ENCODE assay signal across 20 cellular contexts in genomic region chr1:58190614-58191013, GRCh38.
"Had no signal": no experiment of that assay in that cellular context is flagged by ENCODE, and none has a peak within 500 bp of the region (broad histone marks: within the 10 kb centered on the region; RNA-seq: fewer than 3 reads in every experiment).

No MANE protein-coding gene starts in this region.

- H3K4me3 ChIP-seq: prostate gland, right lobe of liver, upper lobe of left lung had no signal

- H3K9me3 ChIP-seq: prostate gland, right lobe of liver, upper lobe of left lung had no signal

- H3K27ac ChIP-seq: prostate gland, right lobe of liver, upper lobe of left lung had no signal

- H3K36me3 ChIP-seq: prostate gland, right lobe of liver, upper lobe of left lung had no signal

- H3K27me3 ChIP-seq: right lobe of liver, upper lobe of left lung had no signal

- DNase-seq: activated CD4-positive, alpha-beta T cell treated with anti-CD3 and anti-CD28 coated beads, Interleukin-2, amount 10 ng/mL, durations not matched to agents 24 days and 14 days; activated CD4-positive, CD25-positive, alpha-beta regulatory T cell; activated CD8-positive, alpha-beta T cell treated with anti-CD3 and anti-CD28 coated beads for 36 hours; activated naive CD4-positive, alpha-beta T cell; activated naive CD8-positive, alpha-beta T cell treated with anti-CD3 and anti-CD28 coated beads for 36 hours; activated T-cell treated with anti-CD3 and anti-CD28 coated beads, Interleukin-2, amount 50 U/mL, for 1 hour; amniotic stem cell; caudate nucleus; effector memory CD8-positive, alpha-beta T cell; foreskin fibroblast; right lobe of liver; small intestine; stimulated activated CD4-positive, alpha-beta T cell treated with anti-CD3 and anti-CD28 coated beads, Interleukin-15, amount 100 ng/mL, for 24 hours; stimulated activated CD4-positive, alpha-beta T cell treated with anti-CD3 and anti-CD28 coated beads, Interleukin-4, amount 100 ng/mL, for 1 hour; stimulated activated naive CD8-positive, alpha-beta T cell treated with anti-CD3 and anti-CD28 coated beads, Interleukin-15, amount 100 ng/mL, for 72 hours; T1000; upper lobe of left lung had no signal

- H3K4me1 ChIP-seq: prostate gland, upper lobe of left lung had no signal

- ATAC-seq: activated CD8-positive, alpha-beta T cell treated with anti-CD3 and anti-CD28 coated beads for 36 hours; activated T-helper 17 cell treated with anti-CD3 and anti-CD28 coated beads, Interleukin-2, amount 50 U/mL, for 72 hours; effector memory CD8-positive, alpha-beta T cell; natural killer cell treated with Interleukin-12 subunit alpha and Interleukin-12 subunit beta and Interleukin-15 and Interleukin-18, amount 100 ng/mL, for 72 hours; right lobe of liver; stimulated activated naive CD8-positive, alpha-beta T cell treated with anti-CD3 and anti-CD28 coated beads, Interleukin-15, amount 100 ng/mL, for 72 hours had no signal
